ENCODE assay signal across 8 cellular contexts in the genomic region with DNA sequence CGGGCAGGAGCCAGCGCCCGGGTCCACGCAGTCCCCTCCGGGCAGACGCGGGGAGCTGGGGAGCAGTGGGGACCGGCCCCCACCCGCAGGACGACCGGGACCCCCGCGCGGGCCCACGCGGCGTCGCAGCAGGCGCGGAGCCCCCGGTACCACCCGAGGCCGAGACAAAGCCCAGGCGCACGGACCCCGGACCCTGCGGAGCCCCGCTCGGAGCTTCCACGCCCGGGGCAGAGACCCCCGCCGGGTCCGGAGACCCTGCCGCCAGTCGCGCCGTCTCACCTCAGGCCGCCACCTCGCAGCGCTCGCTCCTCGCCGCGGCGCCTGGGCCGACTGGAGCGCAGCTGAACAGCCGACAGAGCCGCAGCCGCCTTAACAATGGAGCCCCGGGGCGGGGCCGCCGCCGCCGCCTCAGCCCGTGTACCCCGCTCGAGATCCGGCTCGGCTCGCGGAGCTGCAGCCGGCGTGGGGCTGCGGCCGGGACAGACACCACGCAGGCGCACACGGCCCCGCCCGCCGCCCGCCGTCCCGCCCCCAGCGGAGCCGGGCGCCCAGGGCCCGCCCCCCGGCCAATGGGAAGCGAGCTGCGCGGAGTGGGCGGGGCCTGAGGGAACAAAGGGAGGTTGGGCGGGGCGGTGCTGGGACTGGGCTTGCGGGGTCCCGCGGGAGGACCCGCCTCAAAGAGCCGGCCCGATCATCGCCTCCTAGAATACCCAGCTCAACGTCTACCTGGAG. TPM values are rescaled to one million over a fixed set of nuclear protein-coding genes. Genes with fewer than 3 reads are reported as not detected.
DNase-seq lines count a peak whose midpoint lies in the region; ATAC-seq and TF ChIP-seq lines count a peak whose summit lies in the region.

A gene with protein sequence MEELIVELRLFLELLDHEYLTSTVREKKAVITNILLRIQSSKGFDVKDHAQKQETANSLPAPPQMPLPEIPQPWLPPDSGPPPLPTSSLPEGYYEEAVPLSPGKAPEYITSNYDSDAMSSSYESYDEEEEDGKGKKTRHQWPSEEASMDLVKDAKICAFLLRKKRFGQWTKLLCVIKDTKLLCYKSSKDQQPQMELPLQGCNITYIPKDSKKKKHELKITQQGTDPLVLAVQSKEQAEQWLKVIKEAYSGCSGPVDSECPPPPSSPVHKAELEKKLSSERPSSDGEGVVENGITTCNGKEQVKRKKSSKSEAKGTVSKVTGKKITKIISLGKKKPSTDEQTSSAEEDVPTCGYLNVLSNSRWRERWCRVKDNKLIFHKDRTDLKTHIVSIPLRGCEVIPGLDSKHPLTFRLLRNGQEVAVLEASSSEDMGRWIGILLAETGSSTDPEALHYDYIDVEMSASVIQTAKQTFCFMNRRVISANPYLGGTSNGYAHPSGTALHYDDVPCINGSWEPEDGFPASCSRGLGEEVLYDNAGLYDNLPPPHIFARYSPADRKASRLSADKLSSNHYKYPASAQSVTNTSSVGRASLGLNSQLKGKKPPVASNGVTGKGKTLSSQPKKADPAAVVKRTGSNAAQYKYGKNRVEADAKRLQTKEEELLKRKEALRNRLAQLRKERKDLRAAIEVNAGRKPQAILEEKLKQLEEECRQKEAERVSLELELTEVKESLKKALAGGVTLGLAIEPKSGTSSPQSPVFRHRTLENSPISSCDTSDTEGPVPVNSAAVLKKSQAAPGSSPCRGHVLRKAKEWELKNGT (minus strand): TSS at position 485 of the 732 bp plus-strand sequence. CDS start 67,783 bp downstream, outside the sequence.

- H3F3A ChIP-seq in MM.1S (ENCODE audit: insufficient read depth, low read length), result no peaks in the 10 kb centered on the region

- peaks cover 62% of the 10 kb centered on the region for H3K27me3 ChIP-seq in MM.1S (replicated peaks; ENCODE audit: insufficient read depth, low read length)

- no peak for TF ChIP-seq CTCF in MM.1S (IDR thresholded peaks at IDR 0.05; ENCODE audit: low read length)

- no peak within 1 kb of the TSS for H3K27ac ChIP-seq in MM.1S (ENCODE audit: low read length)

- H3K4me3 ChIP-seq in MM.1S (ENCODE audit: low read length), result no peak within 1 kb of the TSS

- TF ChIP-seq POLR2A in GM18505 (IDR thresholded peaks at IDR 0.05; ENCODE audit: borderline replicate concordance, extremely low read depth, insufficient read depth, insufficient read length), result no peak

- no peaks in the 10 kb centered on the region for H3K9me2 ChIP-seq in MM.1S (replicated peaks; ENCODE audit: insufficient read depth, low read length)

- no peak within 1 kb of the TSS for H2AFZ ChIP-seq in MM.1S (ENCODE audit: low read length)

- no peak within 1 kb of the TSS for H3K4me2 ChIP-seq in MM.1S (ENCODE audit: low read depth, low read length)

- no peaks in the 10 kb centered on the region for H3K79me2 ChIP-seq in MM.1S (ENCODE audit: low read length)

- peak; percentile 90 for DNase-seq in NCI-H2227 (lab: John Stamatoyannopoulos, UW; ENCODE audit: unreplicated experiment)
- DNase-seq in activated CD4-positive, alpha-beta T cell treated with anti-CD3 and anti-CD28 coated beads, Interleukin-2, amount 50 U/mL, for 24 hours (ENCODE audit: low read depth in 1 of 2, low spot score in 1 of 2), result peak; percentile 76 to 79
- peak; percentile 38 for DNase-seq in cortex of kidney (lab: John Stamatoyannopoulos, UW)
- peak; percentile 83 to 93 for DNase-seq in left colon
- peak; percentile 75 to 84 for DNase-seq in stimulated activated CD4-positive, alpha-beta T cell treated with anti-CD3 and anti-CD28 coated beads, Interleukin-15, amount 100 ng/mL, for 48 hours (ENCODE audit: low read depth in 2 of 2)
- DNase-seq in MM.1S, result no peak

- H3K9me3 ChIP-seq in MM.1S (replicated peaks; ENCODE audit: insufficient read depth, low read length), result no peaks in the 10 kb centered on the region

- no peaks in the 10 kb centered on the region for H4K20me1 ChIP-seq in MM.1S (ENCODE audit: insufficient read depth, low read length)

- no peak within 1 kb of the TSS for H3K9ac ChIP-seq in MM.1S (ENCODE audit: low read length)

- ATAC-seq in GM18505 (IDR thresholded peaks at IDR 0.05; ENCODE audit: unreplicated experiment), result peak; percentile 93
- ATAC-seq in HG02943 (IDR thresholded peaks at IDR 0.05; ENCODE audit: low read depth, unreplicated experiment), result peak; percentile 78
- peak; percentile 89 for ATAC-seq in left colon

- intact Hi-C loops in left colon (cut with DNase I, micrococcal nuclease), result no loop called here

- H3K36me3 ChIP-seq in MM.1S (replicated peaks; ENCODE audit: insufficient read depth, low read length), result no peaks in the 10 kb centered on the region

- H3K4me1 ChIP-seq in MM.1S (ENCODE audit: low read length), result no peaks in the 10 kb centered on the region

RNA-seq across cellular contexts. Expression of the gene that starts here (rescaled TPM):
- total RNA-seq in left colon, result 10 to 100 TPM; 41.2 to 46.2 TPM
